8 cellular contexts compared by ENCODE assay signal in the genomic region with DNA sequence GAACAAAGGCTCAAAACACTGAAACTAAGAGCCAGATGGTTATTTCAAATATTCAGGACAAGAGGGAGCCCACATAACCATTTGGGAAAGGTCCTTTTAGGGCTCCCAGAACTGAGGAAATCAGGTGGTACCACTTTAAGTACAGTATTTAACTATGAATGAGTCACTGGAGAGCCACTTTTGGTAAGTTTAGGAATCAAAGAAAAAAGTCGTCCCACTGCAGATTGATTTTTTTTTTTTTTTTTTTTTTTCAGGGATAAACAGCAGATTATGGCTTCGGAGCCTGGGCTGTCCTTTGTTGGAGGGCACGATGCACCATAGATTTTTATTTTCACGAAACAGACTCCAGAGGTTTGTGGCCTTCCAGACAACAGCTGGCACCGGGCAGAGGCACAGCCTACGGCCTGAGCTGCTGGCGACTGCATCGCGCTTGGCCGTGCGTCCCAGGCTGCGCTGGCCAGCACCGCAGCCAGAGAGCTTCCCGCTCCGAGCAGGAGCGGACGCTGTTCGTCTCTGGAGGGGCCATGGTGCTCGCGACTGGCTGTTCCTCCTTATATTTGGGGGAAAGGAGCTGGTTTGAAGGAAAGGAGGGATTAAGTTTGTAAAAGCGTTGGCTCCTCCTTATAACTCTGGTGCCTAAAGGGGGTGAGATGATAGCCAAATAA.
DNase-seq lines count a peak whose midpoint lies in the region; ATAC-seq and TF ChIP-seq lines count a peak whose summit lies in the region.

No MANE protein-coding gene starts in this region.

- peak overlapping the region; percentile 95 for H3K27ac Mint-ChIP-seq in mesothelial cell of epicardium

- no peaks in the 10 kb centered on the region for H3K27me3 Mint-ChIP-seq in mesothelial cell of epicardium (ENCODE audit: low read depth)

- no peaks in the 10 kb centered on the region for H3K4me1 ChIP-seq in ectodermal cell (ENCODE audit: control insufficient read depth, insufficient read depth, low read length)

- no peaks in the 10 kb centered on the region for H3K9me3 Mint-ChIP-seq in mesothelial cell of epicardium

- peaks cover 10% of the 10 kb centered on the region for H3K27me3 ChIP-seq in ectodermal cell (ENCODE audit: control insufficient read depth, insufficient read depth, low read length, poor library complexity, severe bottlenecking)

- H3K4me3 ChIP-seq in ectodermal cell (ENCODE audit: insufficient read depth, low read depth, low read length), result peak overlapping the region; percentile 75

- H3K4me3 Mint-ChIP-seq in mesothelial cell of epicardium, result peak overlapping the region; percentile 94

- peak overlapping the region; percentile 93 for H3K27ac ChIP-seq in ectodermal cell (ENCODE audit: insufficient read depth, low read depth, low read length, poor library complexity, severe bottlenecking)

- H3K9me3 ChIP-seq in ectodermal cell (ENCODE audit: control insufficient read depth, low read length), result no peaks in the 10 kb centered on the region

- no peak for ATAC-seq in GM21825 (IDR thresholded peaks at IDR 0.05; ENCODE audit: unreplicated experiment)

- 1% methylated on average over 21 of the region's 21 CpGs for WGBS in ectodermal cell, 2 experiments

- DNase-seq in DMS 273 (lab: John Stamatoyannopoulos, UW; ENCODE audit: unreplicated experiment) (peak; percentile 79), DMS 273 treated with DMSO at 0.1 percent for 48 hours (lab: John Stamatoyannopoulos, UW) (no peak), NCI-H82 treated with DMSO at 0.1 percent for 48 hours (lab: John Stamatoyannopoulos, UW; ENCODE audit: unreplicated experiment) (peak; percentile 62), mesothelial cell of epicardium (ENCODE audit: low spot score in 2 of 2, unreplicated experiment in 2 of 2) (peak in 1 of 2 experiments; percentile 51), NCI-H345 treated with DMSO at 0.1 percent for 48 hours (lab: John Stamatoyannopoulos, UW; ENCODE audit: unreplicated experiment) (no peak), DMS153 treated with DMSO at 0.1 percent for 48 hours (lab: John Stamatoyannopoulos, UW; ENCODE audit: unreplicated experiment) (no peak)

- H3K36me3 ChIP-seq in ectodermal cell (ENCODE audit: control insufficient read depth, insufficient read depth, low read length), result no peaks in the 10 kb centered on the region

- no peak for TF ChIP-seq CTCF in mesothelial cell of epicardium (IDR thresholded peaks at IDR 0.05; ENCODE audit: unreplicated experiment)

- H3K36me3 Mint-ChIP-seq in mesothelial cell of epicardium, result peaks cover 5% of the 10 kb centered on the region

- H3K4me1 Mint-ChIP-seq in mesothelial cell of epicardium, result peaks cover 52% of the 10 kb centered on the region

Comparison
In these comparisons a context has a peak if more than half of its experiments do, and no peak if none do; other contexts are left out.
1. DNase-seq: peak in DMS 273 (single experiment) and NCI-H82 treated with DMSO at 0.1 percent for 48 hours (single experiment); none in DMS 273 treated with DMSO at 0.1 percent for 48 hours (single experiment), NCI-H345 treated with DMSO at 0.1 percent for 48 hours (single experiment) and DMS153 treated with DMSO at 0.1 percent for 48 hours (single experiment).